22 cellular contexts compared by ENCODE assay signal in the genomic region with DNA sequence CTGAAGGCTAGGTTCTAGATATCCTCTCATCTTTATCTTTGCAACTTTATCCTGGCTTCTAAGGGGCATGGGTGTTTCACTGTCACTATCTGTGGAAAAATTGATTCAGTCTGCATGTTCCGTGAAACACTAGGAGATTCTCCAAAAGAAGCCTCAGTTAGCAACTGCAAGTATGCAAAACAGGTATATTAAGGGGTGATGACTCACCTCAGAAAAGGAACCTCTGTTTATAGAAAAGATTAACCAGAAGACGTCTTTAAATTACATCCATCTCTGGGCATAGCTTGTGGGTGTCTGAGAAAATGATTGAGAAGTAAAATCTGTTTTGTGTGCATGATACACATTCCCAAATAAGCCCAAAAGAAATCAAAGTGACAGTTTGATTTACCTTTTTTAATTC.
A peak's percentile ranks its signal among the peaks of the same experiment; 100 is the strongest.
DNase-seq lines count a peak whose midpoint lies in the region; ATAC-seq, FAIRE-seq and TF ChIP-seq lines count a peak whose summit lies in the region.
"Had no signal": no experiment of that assay in that cellular context is flagged by ENCODE, and none has a peak within 500 bp of the region (broad histone marks: within the 10 kb centered on the region; RNA-seq: fewer than 3 reads in every experiment).

No MANE protein-coding gene starts in this region.

- no peak for FAIRE-seq in urothelium cell line (lab: Jason Lieb, UNC)
- FAIRE-seq: H1, HepG2, keratinocyte had no signal

- H3K4me3 ChIP-seq in coronary artery = no peak overlapping the region
- H3K4me3 ChIP-seq: SJSA1 had no signal

- CTCF ChIA-PET in GM10248 (lab: Yijun Ruan, JAX) = interaction anchor here (0.6 to 2.2 kb wide), 3 partner anchors 8 to 61 kb away, joined by 3 to 14 read pairs (median 3); no protein-coding TSS in a partner anchor

- ATAC-seq in GM19372 (IDR thresholded peaks at IDR 0.05; ENCODE audit: low read depth, unreplicated experiment) (peak; percentile 55), HG02759 (IDR thresholded peaks at IDR 0.05; ENCODE audit: unreplicated experiment) (peak; percentile 62), HG03196 (IDR thresholded peaks at IDR 0.05; ENCODE audit: unreplicated experiment) (peak; percentile 57), HG02970 (IDR thresholded peaks at IDR 0.05; ENCODE audit: low FRiP score, unreplicated experiment) (no peak)
- ATAC-seq: activated CD4-positive, CD25-positive, alpha-beta regulatory T cell treated with anti-CD3 and anti-CD28 coated beads, Interleukin-2, amount 50 U/mL, for 24 hours; activated CD8-positive, alpha-beta memory T cell treated with anti-CD3 and anti-CD28 coated beads, Interleukin-2, amount 10 ng/mL, durations not matched to agents 7 days and 5 days; HepG2; stimulated activated naive CD8-positive, alpha-beta T cell treated with anti-CD3 and anti-CD28 coated beads, Interleukin-15, amount 100 ng/mL, for 72 hours had no signal

- POLR2A ChIA-PET in GM10248 (lab: Yijun Ruan, JAX) = no interaction called here

- peak; percentile 16 for DNase-seq in GM10248 (ENCODE audit: extremely low spot score)
- no peak for DNase-seq in DMS79 (lab: John Stamatoyannopoulos, UW)
- DNase-seq in urothelium cell line (ENCODE audit: low spot score) = no peak
- DNase-seq in coronary artery (ENCODE audit: low spot score) = no peak
- DNase-seq: activated CD8-positive, alpha-beta memory T cell treated with anti-CD3 and anti-CD28 coated beads, Interleukin-2, amount 10 ng/mL, durations not matched to agents 7 days and 5 days; activated effector memory CD4-positive, alpha-beta T cell treated with anti-CD3 and anti-CD28 coated beads, Interleukin-2, amount 50 U/mL, for 16 hours; amniotic stem cell; MM.1S; NCI-H187 treated with DMSO at 0.1 percent for 48 hours; NCI-H510A treated with DMSO at 0.1 percent for 48 hours; stimulated activated naive CD8-positive, alpha-beta T cell treated with anti-CD3 and anti-CD28 coated beads, Interleukin-15, amount 100 ng/mL, for 72 hours; T-helper 9 cell had no signal

- TF ChIP-seq CTCF in GM10248 (IDR thresholded peaks at IDR 0.05; ENCODE audit: control extremely low read depth, extremely low read depth, low read depth, missing control alignments) (no peak), coronary artery (IDR thresholded peaks at IDR 0.05) (no peak)

- no peak overlapping the region for H3K27ac ChIP-seq in coronary artery
- H3K27ac ChIP-seq: C4-2B, SJSA1 had no signal
